10 cellular contexts compared by ENCODE assay signal in the genomic region with DNA sequence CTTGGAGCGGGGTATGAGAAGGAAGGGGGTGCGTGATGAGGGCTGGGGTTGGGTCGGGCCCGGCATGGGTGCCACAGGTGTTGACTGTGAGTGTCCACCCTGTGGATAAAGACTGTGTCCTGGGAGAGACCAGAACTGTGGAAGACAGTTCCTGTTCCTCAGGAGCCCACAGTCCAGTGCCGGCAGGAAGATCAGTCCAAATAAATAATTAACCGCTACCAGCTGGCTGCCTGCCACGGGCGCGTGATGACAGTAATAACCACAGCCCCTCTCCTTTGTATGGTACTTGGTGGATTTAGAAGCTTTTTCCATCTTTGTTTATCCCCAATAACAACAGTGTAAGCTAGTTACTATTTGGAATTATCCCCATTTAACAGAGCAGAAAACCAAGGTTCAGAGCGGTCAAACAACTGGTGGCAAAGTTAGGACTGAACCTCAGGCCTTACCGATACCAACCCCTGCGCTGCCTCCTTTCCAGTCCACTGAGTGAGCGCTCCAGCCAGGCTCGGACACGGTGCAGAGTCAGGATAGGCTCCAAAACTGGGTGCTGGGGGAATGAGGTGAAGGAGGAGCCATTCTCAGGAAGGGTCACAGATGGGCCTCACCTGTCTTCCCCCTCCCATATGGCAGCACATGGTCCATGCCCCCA. TPM values are rescaled to one million over a fixed set of nuclear protein-coding genes. Genes with fewer than 3 reads are reported as not detected.
A peak's percentile ranks its signal among the peaks of the same experiment; 100 is the strongest.
DNase-seq lines count a peak whose midpoint lies in the region; ATAC-seq and TF ChIP-seq lines count a peak whose summit lies in the region.
"Had no signal": no experiment of that assay in that cellular context is flagged by ENCODE, and none has a peak within 500 bp of the region (broad histone marks: within the 10 kb centered on the region; RNA-seq: fewer than 3 reads in every experiment).

No MANE protein-coding gene starts in this region.

- TF ChIP-seq CTCF in astrocyte of the cerebellum (IDR thresholded peaks at IDR 0.05; ENCODE audit: low read depth, low read length, missing control alignments) (no peak), neural progenitor cell (IDR thresholded peaks at IDR 0.05) (no peak), OCI-LY7 (conservative IDR thresholded peaks at IDR 0.05; ENCODE audit: low read length) (no peak)

- DNase-seq in NCI-H1105 treated with DMSO at 0.1 percent for 48 hours (lab: John Stamatoyannopoulos, UW) = peak; percentile 9
- DNase-seq in NCI-H1105 (lab: John Stamatoyannopoulos, UW) = no peak
- no peak for DNase-seq in astrocyte of the cerebellum (ENCODE audit: low read depth)
- peak; percentile 81 to 87 for DNase-seq in left colon
- DNase-seq in substantia nigra (lab: John Stamatoyannopoulos, UW) = peak in 2 of 49 donors; percentile 18 to 59
- DNase-seq in T-cell = no peak
- no peak for DNase-seq in neural progenitor cell (ENCODE audit: low spot score)
- DNase-seq in OCI-LY7 (ENCODE audit: low spot score) = no peak
- DNase-seq: activated CD4-positive, alpha-beta T cell treated with anti-CD3 and anti-CD28 coated beads, Interleukin-2, amount 50 U/mL, for 4 hours; naive B cell had no signal

- H3K27ac Mint-ChIP-seq in T-cell (no peak overlapping the region), neural progenitor cell (no peak overlapping the region)

- POLR2A ChIA-PET in T-cell (lab: Charles Lee) (interaction anchor here in 1 of 2 donors (0.7 kb wide), 1 partner anchor 206 kb away, joined by 3 read pairs; no protein-coding TSS in a partner anchor), OCI-LY7 (lab: Charles Lee) (interaction anchor here (0.5 to 1.6 kb wide), 6 partner anchors 12 to 1391 kb away, joined by 3 to 5 read pairs (median 4); no protein-coding TSS in a partner anchor)

- peaks cover 43 to 66% (median 46%) of the 10 kb centered on the region in 3 donors for H3K4me1 Mint-ChIP-seq in T-cell
- peaks cover 62% of the 10 kb centered on the region for H3K4me1 Mint-ChIP-seq in neural progenitor cell

- no peaks in the 10 kb centered on the region for H3K9me3 Mint-ChIP-seq in T-cell
- H3K9me3 Mint-ChIP-seq in neural progenitor cell = no peaks in the 10 kb centered on the region
- H3K9me3 Mint-ChIP-seq: naive B cell had no signal

- H3K27me3 Mint-ChIP-seq in T-cell = no peaks in the 10 kb centered on the region
- no peaks in the 10 kb centered on the region for H3K27me3 Mint-ChIP-seq in neural progenitor cell (ENCODE audit: insufficient read depth, low read depth)

- H3K9ac ChIP-seq in neural progenitor cell = no peak overlapping the region

- H3K27ac ChIP-seq in substantia nigra (ENCODE audit: low read depth, low read length, poor library complexity, severe bottlenecking) (peak overlapping the region; percentile 19), neural progenitor cell (no peak overlapping the region), OCI-LY7 (ENCODE audit: low read depth, low read length, poor library complexity, severe bottlenecking) (no peak overlapping the region)

- peaks cover 29% of the 10 kb centered on the region for H3K4me1 ChIP-seq in neural progenitor cell
- H3K4me1 ChIP-seq in OCI-LY7 (ENCODE audit: insufficient read depth, low read length, poor library complexity, severe bottlenecking) = peaks cover 26% of the 10 kb centered on the region

- H3K4me3 ChIP-seq in astrocyte of the cerebellum (ENCODE audit: low read depth, low read length) (peak overlapping the region; percentile 11), neural progenitor cell (no peak overlapping the region), OCI-LY7 (ENCODE audit: low read depth, low read length, poor library complexity, severe bottlenecking) (no peak overlapping the region)

- H3K9me3 ChIP-seq in neural progenitor cell (ENCODE audit: low read depth) (no peaks in the 10 kb centered on the region), OCI-LY7 (ENCODE audit: low read length) (no peaks in the 10 kb centered on the region)

- peaks cover 24% of the 10 kb centered on the region for H3F3A ChIP-seq in neural progenitor cell (ENCODE audit: low read depth)

- no peaks in the 10 kb centered on the region for H3K36me3 ChIP-seq in neural progenitor cell
- H3K36me3 ChIP-seq in OCI-LY7 (ENCODE audit: insufficient read depth, low read length) = no peaks in the 10 kb centered on the region

- H3K9me2 ChIP-seq in OCI-LY7 (ENCODE audit: insufficient read depth, low read length) = no peaks in the 10 kb centered on the region

- H3K36me3 Mint-ChIP-seq in T-cell (no peaks in the 10 kb centered on the region), neural progenitor cell (no peaks in the 10 kb centered on the region)
- H3K36me3 Mint-ChIP-seq: naive B cell had no signal

- BruUV-seq in OCI-LY7 (replicated peaks; lab: Mats Ljungman, UMichigan) = no TSS peak

- in situ Hi-C loops in astrocyte of the cerebellum (cut with HindIII; ENCODE audit: low sequenced_read_pairs) = loop anchor here (5.0 to 10.0 kb wide), 3 partner anchors 38 to 1027 kb away; no protein-coding TSS in a partner anchor

- H3K4me3 Mint-ChIP-seq in T-cell (no peak overlapping the region), neural progenitor cell (no peak overlapping the region)

- H4K20me1 ChIP-seq in neural progenitor cell (ENCODE audit: low read depth) (peaks cover 93% of the 10 kb centered on the region), OCI-LY7 (ENCODE audit: insufficient read depth, low read length) (peaks cover 8% of the 10 kb centered on the region)

- H2AFZ ChIP-seq in neural progenitor cell (replicated peaks) (no peak overlapping the region), OCI-LY7 (ENCODE audit: low read length) (no peak overlapping the region)

- H3K4me2 ChIP-seq in neural progenitor cell = no peak overlapping the region
- H3K4me2 ChIP-seq in OCI-LY7 (ENCODE audit: low read length) = no peak overlapping the region

- peak; percentile 20 for ATAC-seq in left colon
- ATAC-seq in T-cell (replicated peaks in 1 of 4) = no peak

- intact Hi-C loops in left colon (cut with DNase I, micrococcal nuclease) = no loop called here
- intact Hi-C loops in OCI-LY7 (cut with micrococcal nuclease; ENCODE audit: unreplicated experiment) = no loop called here

- no peaks in the 10 kb centered on the region for H3K27me3 ChIP-seq in neural progenitor cell

- CTCF ChIA-PET in T-cell (lab: Charles Lee) (no interaction called here), OCI-LY7 (lab: Charles Lee; ENCODE audit: unreplicated experiment) (no interaction called here)

- H3K79me2 ChIP-seq in neural progenitor cell (ENCODE audit: low read depth) (peaks cover 98% of the 10 kb centered on the region), OCI-LY7 (ENCODE audit: insufficient read depth, low read depth, low read length) (no peaks in the 10 kb centered on the region)

RNA-seq across cellular contexts. Expression of a gene that starts 5.1 kb away (rescaled TPM):
- 10 to 100 TPM; 50.7 to 63.9 TPM for total RNA-seq in left colon
- total RNA-seq in T-cell = 10 to 100 TPM; 16.8 to 27.1 (median 21.2) TPM
- 5.8 and 12.3 TPM in 2 replicates for total RNA-seq in neural progenitor cell (ENCODE audit: low replicate concordance)
- 18.9 and 20.4 TPM in 2 replicates for total RNA-seq in OCI-LY7 (2014; rRNA removed; shearing (Covaris generic))
- total RNA-seq in OCI-LY7 (2022) = 58.3 and 66.9 TPM in 2 replicates

Comparison
In these comparisons a context has a peak if more than half of its experiments do, and no peak if none do; other contexts are left out.
1. DNase-seq: peak in NCI-H1105 treated with DMSO at 0.1 percent for 48 hours (single experiment) and left colon (2 of 2); none in NCI-H1105 (single experiment), astrocyte of the cerebellum (single experiment), T-cell (0 of 34), neural progenitor cell (single experiment) and OCI-LY7 (single experiment).